ENCODE assay signal across 2 cellular contexts in the genomic region with DNA sequence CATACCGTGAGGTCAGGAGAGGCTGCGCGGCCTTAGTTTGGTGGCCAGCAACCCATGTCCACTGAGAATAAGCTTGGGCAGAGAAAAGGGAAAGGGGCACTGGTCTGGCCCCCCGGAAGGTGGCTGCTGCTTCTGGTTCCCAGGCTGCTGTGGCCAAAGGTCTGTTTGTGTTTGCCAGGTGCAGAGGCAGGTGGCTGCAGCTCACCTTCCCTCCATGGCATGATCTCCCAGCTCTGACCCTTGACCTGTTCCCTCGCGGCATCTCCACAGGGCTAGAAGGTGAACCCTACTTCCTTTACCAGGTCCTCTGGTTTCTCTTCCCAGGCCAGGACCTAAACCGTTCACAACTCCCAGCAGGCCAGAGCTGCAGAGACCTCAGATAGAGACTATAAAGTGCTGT.
TF ChIP-seq lines count a peak whose summit lies in the region.

No MANE protein-coding gene starts in this region.

TF ChIP-seq in WTC11, 78 proteins besides CTCF, POLR2A, EP300 and RAD21:
- TF ChIP-seq, protein P1, sequence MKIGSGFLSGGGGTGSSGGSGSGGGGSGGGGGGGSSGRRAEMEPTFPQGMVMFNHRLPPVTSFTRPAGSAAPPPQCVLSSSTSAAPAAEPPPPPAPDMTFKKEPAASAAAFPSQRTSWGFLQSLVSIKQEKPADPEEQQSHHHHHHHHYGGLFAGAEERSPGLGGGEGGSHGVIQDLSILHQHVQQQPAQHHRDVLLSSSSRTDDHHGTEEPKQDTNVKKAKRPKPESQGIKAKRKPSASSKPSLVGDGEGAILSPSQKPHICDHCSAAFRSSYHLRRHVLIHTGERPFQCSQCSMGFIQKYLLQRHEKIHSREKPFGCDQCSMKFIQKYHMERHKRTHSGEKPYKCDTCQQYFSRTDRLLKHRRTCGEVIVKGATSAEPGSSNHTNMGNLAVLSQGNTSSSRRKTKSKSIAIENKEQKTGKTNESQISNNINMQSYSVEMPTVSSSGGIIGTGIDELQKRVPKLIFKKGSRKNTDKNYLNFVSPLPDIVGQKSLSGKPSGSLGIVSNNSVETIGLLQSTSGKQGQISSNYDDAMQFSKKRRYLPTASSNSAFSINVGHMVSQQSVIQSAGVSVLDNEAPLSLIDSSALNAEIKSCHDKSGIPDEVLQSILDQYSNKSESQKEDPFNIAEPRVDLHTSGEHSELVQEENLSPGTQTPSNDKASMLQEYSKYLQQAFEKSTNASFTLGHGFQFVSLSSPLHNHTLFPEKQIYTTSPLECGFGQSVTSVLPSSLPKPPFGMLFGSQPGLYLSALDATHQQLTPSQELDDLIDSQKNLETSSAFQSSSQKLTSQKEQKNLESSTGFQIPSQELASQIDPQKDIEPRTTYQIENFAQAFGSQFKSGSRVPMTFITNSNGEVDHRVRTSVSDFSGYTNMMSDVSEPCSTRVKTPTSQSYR (CRISPR knock-in tag; IDR thresholded peaks at IDR 0.05): no peak
- TF ChIP-seq RELA (CRISPR knock-in tag; IDR thresholded peaks at IDR 0.05; ENCODE audit: borderline replicate concordance) (no peak), FOXP4 (CRISPR knock-in tag; IDR thresholded peaks at IDR 0.05) (no peak), ZNF671 (CRISPR knock-in tag; IDR thresholded peaks at IDR 0.05) (no peak), JUN (CRISPR knock-in tag; IDR thresholded peaks at IDR 0.05) (no peak), FOXJ3 (CRISPR knock-in tag; IDR thresholded peaks at IDR 0.05; ENCODE audit: borderline replicate concordance) (no peak), ZNF138 (CRISPR knock-in tag; conservative IDR thresholded peaks at IDR 0.05) (no peak)
- TF ChIP-seq, protein P2, sequence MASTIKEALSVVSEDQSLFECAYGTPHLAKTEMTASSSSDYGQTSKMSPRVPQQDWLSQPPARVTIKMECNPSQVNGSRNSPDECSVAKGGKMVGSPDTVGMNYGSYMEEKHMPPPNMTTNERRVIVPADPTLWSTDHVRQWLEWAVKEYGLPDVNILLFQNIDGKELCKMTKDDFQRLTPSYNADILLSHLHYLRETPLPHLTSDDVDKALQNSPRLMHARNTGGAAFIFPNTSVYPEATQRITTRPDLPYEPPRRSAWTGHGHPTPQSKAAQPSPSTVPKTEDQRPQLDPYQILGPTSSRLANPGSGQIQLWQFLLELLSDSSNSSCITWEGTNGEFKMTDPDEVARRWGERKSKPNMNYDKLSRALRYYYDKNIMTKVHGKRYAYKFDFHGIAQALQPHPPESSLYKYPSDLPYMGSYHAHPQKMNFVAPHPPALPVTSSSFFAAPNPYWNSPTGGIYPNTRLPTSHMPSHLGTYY (CRISPR knock-in tag; IDR thresholded peaks at IDR 0.05): no peak

TF ChIP-seq in liver, 16 proteins besides CTCF, POLR2A, EP300 and RAD21 (continued from another document):
- TF ChIP-seq HNF4A (conservative IDR thresholded peaks at IDR 0.05) (peak; percentile 28 to 62), SP1 (IDR thresholded peaks at IDR 0.05) (no peak), FOXA1 (IDR thresholded peaks at IDR 0.05) (no peak), JUND (IDR thresholded peaks at IDR 0.05) (no peak), GABPA (IDR thresholded peaks at IDR 0.05 in 1 of 2, conservative IDR thresholded peaks at IDR 0.05 in 1 of 2) (no peak), ZBTB33 (IDR thresholded peaks at IDR 0.05) (no peak), YY1 (IDR thresholded peaks at IDR 0.05) (no peak), FOXA2 (IDR thresholded peaks at IDR 0.05) (no peak), RXRA (IDR thresholded peaks at IDR 0.05) (peak in 1 of 2 donors; percentile 57), MAX (IDR thresholded peaks at IDR 0.05) (peak; percentile 37), HNF4G (IDR thresholded peaks at IDR 0.05) (no peak)
- TF ChIP-seq, protein P3, sequence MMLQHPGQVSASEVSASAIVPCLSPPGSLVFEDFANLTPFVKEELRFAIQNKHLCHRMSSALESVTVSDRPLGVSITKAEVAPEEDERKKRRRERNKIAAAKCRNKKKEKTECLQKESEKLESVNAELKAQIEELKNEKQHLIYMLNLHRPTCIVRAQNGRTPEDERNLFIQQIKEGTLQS (IDR thresholded peaks at IDR 0.05): no peak
